In the genomic region with DNA sequence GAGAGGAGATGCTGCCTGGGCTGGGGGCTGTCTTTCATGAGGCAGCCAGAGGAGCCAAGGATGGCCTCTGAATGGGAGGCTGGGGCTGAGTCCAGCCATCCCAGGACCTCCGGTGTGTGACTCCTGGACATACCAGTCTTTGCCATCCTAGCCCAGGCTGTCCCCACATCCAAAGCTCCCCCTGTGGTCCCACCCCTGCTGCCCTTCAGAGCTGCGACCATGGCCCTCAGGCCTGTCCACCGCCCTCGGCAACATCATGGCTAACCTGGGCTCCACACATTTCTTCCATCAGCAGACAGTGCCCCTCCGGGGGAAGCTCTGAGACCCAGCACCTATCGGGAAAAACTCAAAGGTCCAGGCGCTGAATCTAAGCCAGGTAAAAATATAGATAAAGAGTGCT, we compare ENCODE assay signal across 16 cellular contexts.
"Had no signal": no experiment of that assay in that cellular context is flagged by ENCODE, and none has a peak within 500 bp of the region (broad histone marks: within the 10 kb centered on the region; RNA-seq: fewer than 3 reads in every experiment).

No MANE protein-coding gene starts in this region.

- H3K4me3 ChIP-seq: ascending aorta, psoas muscle, right lobe of liver had no signal

- ATAC-seq: activated CD8-positive, alpha-beta memory T cell treated with anti-CD3 and anti-CD28 coated beads, Interleukin-2, amount 10 ng/mL, durations not matched to agents 7 days and 5 days; left ventricle myocardium superior; natural killer cell treated with Interleukin-12 subunit alpha and Interleukin-12 subunit beta and Interleukin-15 and Interleukin-18, amount 100 ng/mL, for 72 hours had no signal

- H3K27me3 ChIP-seq: ascending aorta, right lobe of liver had no signal

- H3K27ac Mint-ChIP-seq: activated CD4-positive, alpha-beta memory T cell treated with anti-CD3 and anti-CD28 coated beads for 36 hours; activated CD8-positive, alpha-beta memory T cell treated with anti-CD3 and anti-CD28 coated beads, Interleukin-2, amount 10 ng/mL, durations not matched to agents 7 days and 5 days; activated naive CD4-positive, alpha-beta T cell treated with anti-CD3 and anti-CD28 coated beads, Interleukin-2, amount 10 ng/mL, durations not matched to agents 7 days and 5 days; activated T-helper 2 cell treated with anti-CD3 and anti-CD28 coated beads, Interferon-gamma antibody, Interleukin-2, Interleukin-4, amounts not matched to agents 10 μg/mL and 5 μg/mL and 100 μg/mL, durations not matched to agents 14 hours and 24 hours and 36 hours; natural killer cell treated with Interleukin-12 subunit alpha and Interleukin-12 subunit beta and Interleukin-15 and Interleukin-18, amount 100 ng/mL, for 72 hours; stimulated activated naive CD8-positive, alpha-beta T cell treated with anti-CD3 and anti-CD28 coated beads, Interleukin-15, Interleukin-2, amounts not matched to agents 100 ng/mL and 50 ng/mL, for 24 hours had no signal

- H3K36me3 Mint-ChIP-seq: activated CD4-positive, alpha-beta memory T cell treated with anti-CD3 and anti-CD28 coated beads for 36 hours; activated CD8-positive, alpha-beta memory T cell treated with anti-CD3 and anti-CD28 coated beads, Interleukin-2, amount 10 ng/mL, durations not matched to agents 7 days and 5 days; activated naive CD4-positive, alpha-beta T cell treated with anti-CD3 and anti-CD28 coated beads, Interleukin-2, amount 10 ng/mL, durations not matched to agents 7 days and 5 days; natural killer cell treated with Interleukin-12 subunit alpha and Interleukin-12 subunit beta and Interleukin-15 and Interleukin-18, amount 100 ng/mL, for 72 hours had no signal

- H3K4me1 ChIP-seq: ascending aorta, psoas muscle had no signal

- H3K27me3 Mint-ChIP-seq: activated CD4-positive, alpha-beta memory T cell treated with anti-CD3 and anti-CD28 coated beads for 36 hours; activated CD8-positive, alpha-beta memory T cell treated with anti-CD3 and anti-CD28 coated beads, Interleukin-2, amount 10 ng/mL, durations not matched to agents 7 days and 5 days; activated naive CD4-positive, alpha-beta T cell treated with anti-CD3 and anti-CD28 coated beads, Interleukin-2, amount 10 ng/mL, durations not matched to agents 7 days and 5 days; natural killer cell treated with Interleukin-12 subunit alpha and Interleukin-12 subunit beta and Interleukin-15 and Interleukin-18, amount 100 ng/mL, for 72 hours; stimulated activated naive CD8-positive, alpha-beta T cell treated with anti-CD3 and anti-CD28 coated beads, Interleukin-15, Interleukin-2, amounts not matched to agents 100 ng/mL and 50 ng/mL, for 24 hours had no signal

- H3K27ac ChIP-seq: ascending aorta, psoas muscle, right lobe of liver had no signal

- H3K36me3 ChIP-seq: ascending aorta, right lobe of liver had no signal

- DNase-seq: activated CD4-positive, alpha-beta memory T cell treated with anti-CD3 and anti-CD28 coated beads for 36 hours; activated CD4-positive, alpha-beta T cell treated with anti-CD3 and anti-CD28 coated beads for 1 hour; activated CD8-positive, alpha-beta memory T cell treated with anti-CD3 and anti-CD28 coated beads, Interleukin-2, amount 10 ng/mL, durations not matched to agents 7 days and 5 days; activated naive CD4-positive, alpha-beta T cell treated with anti-CD3 and anti-CD28 coated beads, Interleukin-2, amount 10 ng/mL, durations not matched to agents 7 days and 5 days; activated T-cell treated with anti-CD3 and anti-CD28 coated beads, Interleukin-2, amount 50 U/mL, for 1 hour; endodermal cell; erythroblast; hippocampal formation; left ventricle myocardium superior; psoas muscle; right lobe of liver; T-helper 1 cell had no signal

- H3K4me3 Mint-ChIP-seq: activated CD4-positive, alpha-beta memory T cell treated with anti-CD3 and anti-CD28 coated beads for 36 hours; activated CD8-positive, alpha-beta memory T cell treated with anti-CD3 and anti-CD28 coated beads, Interleukin-2, amount 10 ng/mL, durations not matched to agents 7 days and 5 days; activated naive CD4-positive, alpha-beta T cell treated with anti-CD3 and anti-CD28 coated beads, Interleukin-2, amount 10 ng/mL, durations not matched to agents 7 days and 5 days; endodermal cell; natural killer cell treated with Interleukin-12 subunit alpha and Interleukin-12 subunit beta and Interleukin-15 and Interleukin-18, amount 100 ng/mL, for 72 hours; stimulated activated naive CD8-positive, alpha-beta T cell treated with anti-CD3 and anti-CD28 coated beads, Interleukin-15, Interleukin-2, amounts not matched to agents 100 ng/mL and 50 ng/mL, for 24 hours had no signal

- H3K4me1 Mint-ChIP-seq: activated CD8-positive, alpha-beta memory T cell treated with anti-CD3 and anti-CD28 coated beads, Interleukin-2, amount 10 ng/mL, durations not matched to agents 7 days and 5 days; activated naive CD4-positive, alpha-beta T cell treated with anti-CD3 and anti-CD28 coated beads, Interleukin-2, amount 10 ng/mL, durations not matched to agents 7 days and 5 days had no signal

- H3K9me3 ChIP-seq: ascending aorta, psoas muscle, right lobe of liver had no signal

- H3K9me3 Mint-ChIP-seq: activated CD4-positive, alpha-beta memory T cell treated with anti-CD3 and anti-CD28 coated beads for 36 hours; activated T-helper 2 cell treated with anti-CD3 and anti-CD28 coated beads, Interferon-gamma antibody, Interleukin-2, Interleukin-4, amounts not matched to agents 10 μg/mL and 5 μg/mL and 100 μg/mL, durations not matched to agents 14 hours and 24 hours and 36 hours; endodermal cell; natural killer cell treated with Interleukin-12 subunit alpha and Interleukin-12 subunit beta and Interleukin-15 and Interleukin-18, amount 100 ng/mL, for 72 hours; stimulated activated naive CD8-positive, alpha-beta T cell treated with anti-CD3 and anti-CD28 coated beads, Interleukin-15, Interleukin-2, amounts not matched to agents 100 ng/mL and 50 ng/mL, for 24 hours had no signal
